ENCODE assay signal across 15 cellular contexts in the genomic region with DNA sequence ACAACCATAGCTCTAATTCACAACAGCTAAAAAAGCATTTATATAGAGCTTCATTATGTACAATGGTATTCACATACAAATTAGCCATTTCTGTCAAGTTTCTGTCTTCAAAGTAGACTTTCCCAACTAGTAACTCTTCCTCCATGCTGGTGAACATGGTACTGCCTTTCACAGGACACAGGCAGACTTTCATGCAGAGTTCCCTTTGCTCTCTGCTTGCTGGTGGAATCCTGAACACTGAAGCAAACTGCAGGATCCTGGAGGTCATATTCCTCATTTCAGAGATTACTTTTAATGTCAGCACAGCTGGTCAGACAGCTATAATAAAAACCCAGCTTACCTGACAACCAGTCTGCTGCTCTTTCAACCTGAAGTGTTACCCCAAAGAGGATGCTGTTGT. TPM values are rescaled to one million over a fixed set of nuclear protein-coding genes. Genes with fewer than 3 reads are reported as not detected.
A peak's percentile ranks its signal among the peaks of the same experiment; 100 is the strongest.
DNase-seq lines count a peak whose midpoint lies in the region; ATAC-seq and TF ChIP-seq lines count a peak whose summit lies in the region.
"Had no signal": no experiment of that assay in that cellular context is flagged by ENCODE, and none has a peak within 500 bp of the region (broad histone marks: within the 10 kb centered on the region; RNA-seq: fewer than 3 reads in every experiment).

No MANE protein-coding gene starts in this region.

- CTCF ChIA-PET in WTC11 (lab: Charles Lee), result no interaction called here

- H3K9me3 ChIP-seq in mucosa of descending colon, result no peaks in the 10 kb centered on the region

- TF ChIP-seq CTCF in WTC11 (IDR thresholded peaks at IDR 0.05) (no peak), mucosa of descending colon (IDR thresholded peaks at IDR 0.05) (no peak)

- H3K9me3 Mint-ChIP-seq in WTC11, result no peaks in the 10 kb centered on the region
- no peaks in the 10 kb centered on the region for H3K9me3 Mint-ChIP-seq in activated CD4-positive, alpha-beta T cell treated with anti-CD3 and anti-CD28 coated beads, Interleukin-2, amount 10 ng/mL, durations not matched to agents 24 days and 14 days
- H3K9me3 Mint-ChIP-seq: neural progenitor cell had no signal

- peak overlapping the region; percentile 25; the same call in 1 of the 2 replicates for H3K27ac Mint-ChIP-seq in WTC11
- H3K27ac Mint-ChIP-seq in activated CD4-positive, alpha-beta T cell treated with anti-CD3 and anti-CD28 coated beads, Interleukin-2, amount 10 ng/mL, durations not matched to agents 24 days and 14 days, result no peak overlapping the region
- H3K27ac Mint-ChIP-seq: neural progenitor cell had no signal

- no peaks in the 10 kb centered on the region for H3K27me3 Mint-ChIP-seq in WTC11 (ENCODE audit: low read depth)
- H3K27me3 Mint-ChIP-seq in activated CD4-positive, alpha-beta T cell treated with anti-CD3 and anti-CD28 coated beads, Interleukin-2, amount 10 ng/mL, durations not matched to agents 24 days and 14 days, result no peaks in the 10 kb centered on the region

- intact Hi-C loops in mucosa of descending colon (cut with DNase I, micrococcal nuclease), result no loop called here
- intact Hi-C loops in activated CD4-positive, alpha-beta T cell treated with anti-CD3 and anti-CD28 coated beads, Interleukin-2, amount 10 ng/mL, durations not matched to agents 24 days and 14 days (cut with micrococcal nuclease), result no loop called here

- no peaks in the 10 kb centered on the region for H3K4me1 Mint-ChIP-seq in WTC11
- peaks cover 4% of the 10 kb centered on the region for H3K4me1 Mint-ChIP-seq in activated CD4-positive, alpha-beta T cell treated with anti-CD3 and anti-CD28 coated beads, Interleukin-2, amount 10 ng/mL, durations not matched to agents 24 days and 14 days
- H3K4me1 Mint-ChIP-seq: neural progenitor cell had no signal

- H3K4me3 ChIP-seq in mucosa of descending colon, result no peak overlapping the region
- H3K4me3 ChIP-seq: neural progenitor cell, PC-9 had no signal

- no peak for DNase-seq in WTC11 (ENCODE audit: low spot score)
- DNase-seq in mucosa of descending colon, result no peak
- DNase-seq in activated CD4-positive, alpha-beta T cell treated with anti-CD3 and anti-CD28 coated beads, Interleukin-2, amount 10 ng/mL, durations not matched to agents 24 days and 14 days, result no peak
- no peak for DNase-seq in NCI-H146 treated with DMSO at 0.1 percent for 48 hours (lab: John Stamatoyannopoulos, UW; ENCODE audit: unreplicated experiment)
- DNase-seq: activated CD4-positive, alpha-beta T cell treated with anti-CD3 and anti-CD28 coated beads for 48 hours; central memory CD4-positive, alpha-beta T cell; GDM1; glutamatergic neuron; left ventricle myocardium superior; NCI-H1105; PC-9 had no signal

- no peak overlapping the region for H3K4me3 Mint-ChIP-seq in WTC11
- no peak overlapping the region for H3K4me3 Mint-ChIP-seq in activated CD4-positive, alpha-beta T cell treated with anti-CD3 and anti-CD28 coated beads, Interleukin-2, amount 10 ng/mL, durations not matched to agents 24 days and 14 days
- H3K4me3 Mint-ChIP-seq: neural progenitor cell had no signal

- no peaks in the 10 kb centered on the region for H3K36me3 ChIP-seq in mucosa of descending colon (ENCODE audit: low read depth)

- peak; percentile 23 for ATAC-seq in GM18861 (IDR thresholded peaks at IDR 0.05; ENCODE audit: unreplicated experiment)
- ATAC-seq in GM21447 (IDR thresholded peaks at IDR 0.05; ENCODE audit: unreplicated experiment), result peak; percentile 21
- no peak for ATAC-seq in WTC11
- peak; percentile 43 for ATAC-seq in mucosa of descending colon
- no peak for ATAC-seq in GM19328 (IDR thresholded peaks at IDR 0.05; ENCODE audit: unreplicated experiment)
- ATAC-seq: left ventricle myocardium superior had no signal

- H3K4me1 ChIP-seq in mucosa of descending colon (ENCODE audit: low read depth), result no peaks in the 10 kb centered on the region
- H3K4me1 ChIP-seq: neural progenitor cell had no signal

- peaks cover 36% of the 10 kb centered on the region for H3K36me3 Mint-ChIP-seq in WTC11
- peaks cover 46% of the 10 kb centered on the region for H3K36me3 Mint-ChIP-seq in activated CD4-positive, alpha-beta T cell treated with anti-CD3 and anti-CD28 coated beads, Interleukin-2, amount 10 ng/mL, durations not matched to agents 24 days and 14 days (ENCODE audit: low read depth)

- POLR2A ChIA-PET in WTC11 (lab: Charles Lee), result interaction anchor here (0.7 kb wide), 1 partner anchor 299 kb away, joined by 5 read pairs; no protein-coding TSS in a partner anchor

TF ChIP-seq in WTC11, 78 proteins besides CTCF, POLR2A, EP300 and RAD21:
- TF ChIP-seq NR3C1 (CRISPR knock-in tag; conservative IDR thresholded peaks at IDR 0.05; ENCODE audit: low read depth), result no peak
- no peak for TF ChIP-seq AFF4 (CRISPR knock-in tag; IDR thresholded peaks at IDR 0.05; ENCODE audit: borderline replicate concordance)
- TF ChIP-seq, protein P1, sequence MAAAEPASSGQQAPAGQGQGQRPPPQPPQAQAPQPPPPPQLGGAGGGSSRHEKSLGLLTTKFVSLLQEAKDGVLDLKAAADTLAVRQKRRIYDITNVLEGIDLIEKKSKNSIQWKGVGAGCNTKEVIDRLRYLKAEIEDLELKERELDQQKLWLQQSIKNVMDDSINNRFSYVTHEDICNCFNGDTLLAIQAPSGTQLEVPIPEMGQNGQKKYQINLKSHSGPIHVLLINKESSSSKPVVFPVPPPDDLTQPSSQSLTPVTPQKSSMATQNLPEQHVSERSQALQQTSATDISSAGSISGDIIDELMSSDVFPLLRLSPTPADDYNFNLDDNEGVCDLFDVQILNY (CRISPR knock-in tag; IDR thresholded peaks at IDR 0.05), result no peak
- TF ChIP-seq SMAD4 (CRISPR knock-in tag; IDR thresholded peaks at IDR 0.05), result no peak
- TF ChIP-seq ZNF671 (CRISPR knock-in tag; IDR thresholded peaks at IDR 0.05), result no peak
- TF ChIP-seq ZNF425 (CRISPR knock-in tag; conservative IDR thresholded peaks at IDR 0.05), result no peak
- no peak for TF ChIP-seq USF1 (CRISPR knock-in tag; IDR thresholded peaks at IDR 0.05)
- TF ChIP-seq, protein P2, sequence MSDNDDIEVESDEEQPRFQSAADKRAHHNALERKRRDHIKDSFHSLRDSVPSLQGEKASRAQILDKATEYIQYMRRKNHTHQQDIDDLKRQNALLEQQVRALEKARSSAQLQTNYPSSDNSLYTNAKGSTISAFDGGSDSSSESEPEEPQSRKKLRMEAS (CRISPR knock-in tag; IDR thresholded peaks at IDR 0.05), result no peak
TF ChIP-seq in WTC11: peak in this region for 0.

RNA-seq across cellular contexts. Expression of gene TASOR, which starts 53.6 kb away (rescaled TPM):
- total RNA-seq in WTC11 (2021) (40.2 to 46.1 TPM (median 45.5 TPM) in 3 replicates), mucosa of descending colon (10 to 100 TPM; 33.6 to 62.0 (median 43.0) TPM)
- 65.0 and 65.1 TPM in 2 replicates for total RNA-seq in activated CD4-positive, alpha-beta T cell treated with anti-CD3 and anti-CD28 coated beads, Interleukin-2, amount 10 ng/mL, durations not matched to agents 24 days and 14 days

Comparison
In these comparisons a context has a peak if more than half of its experiments do, and no peak if none do; other contexts are left out.
1. ATAC-seq: peak in GM18861 (single experiment), GM21447 (single experiment) and mucosa of descending colon (single experiment); none in WTC11 (single experiment) and GM19328 (single experiment).